ENCODE assay signal across 10 cellular contexts in the genomic region with DNA sequence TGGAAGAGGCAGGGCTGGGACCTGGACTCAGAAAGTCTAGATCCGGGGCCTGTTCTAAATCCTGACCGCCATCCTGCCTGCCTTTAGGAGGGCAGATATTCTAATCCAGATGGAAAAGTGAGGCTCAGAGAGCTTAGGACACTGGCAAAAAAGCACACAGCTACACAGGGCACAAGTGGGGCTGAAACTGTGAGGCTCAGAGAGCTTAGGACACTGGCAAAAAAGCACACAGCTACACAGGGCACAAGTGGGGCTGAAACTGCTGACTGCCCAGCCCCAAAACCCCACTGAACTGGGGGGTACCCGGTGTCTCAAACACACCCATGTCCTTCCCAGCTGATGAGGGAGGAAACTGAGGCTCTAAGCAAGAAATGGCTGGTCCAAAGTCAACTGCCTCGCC.
A peak's percentile ranks its signal among the peaks of the same experiment; 100 is the strongest.
DNase-seq lines count a peak whose midpoint lies in the region; ATAC-seq lines count a peak whose summit lies in the region.
"Had no signal": no experiment of that assay in that cellular context is flagged by ENCODE, and none has a peak within 500 bp of the region (broad histone marks: within the 10 kb centered on the region; RNA-seq: fewer than 3 reads in every experiment).

No MANE protein-coding gene starts in this region.

- H3K27ac ChIP-seq in cingulate gyrus (ENCODE audit: low read depth, low read length), result peak overlapping the region; percentile 100
- peak overlapping the region in 1 of 2 donors; percentile 98 for H3K27ac ChIP-seq in mucosa of rectum (ENCODE audit: low read depth in 2 of 2, low read length in 2 of 2)

- H3K4me1 ChIP-seq in mucosa of rectum (ENCODE audit: control insufficient read depth in 2 of 2, insufficient read depth in 2 of 2, low read length in 2 of 2), result peaks cover 25 to 26% of the 10 kb centered on the region in 2 donors

- H3K27me3 Mint-ChIP-seq in stimulated activated naive CD8-positive, alpha-beta T cell treated with anti-CD3 and anti-CD28 coated beads, Interleukin-15, Interleukin-2, amounts not matched to agents 100 ng/mL and 50 ng/mL, for 24 hours, result no peaks in the 10 kb centered on the region
- H3K27me3 Mint-ChIP-seq: dendritic cell treated with granulocyte-macrophage colony-stimulating factor and Interleukin-4, amounts not matched to agents 40 ng/mL and 50 ng/mL, for 4 days had no signal

- H3K27ac Mint-ChIP-seq in stimulated activated naive CD8-positive, alpha-beta T cell treated with anti-CD3 and anti-CD28 coated beads, Interleukin-15, Interleukin-2, amounts not matched to agents 100 ng/mL and 50 ng/mL, for 24 hours, result peak overlapping the region; percentile 83

- peak overlapping the region; percentile 99 for H3K4me3 ChIP-seq in mucosa of rectum (ENCODE audit: low read length in 2 of 2)

- H3K36me3 Mint-ChIP-seq in stimulated activated naive CD8-positive, alpha-beta T cell treated with anti-CD3 and anti-CD28 coated beads, Interleukin-15, Interleukin-2, amounts not matched to agents 100 ng/mL and 50 ng/mL, for 24 hours (ENCODE audit: low read depth), result peaks cover 15% of the 10 kb centered on the region

- no peaks in the 10 kb centered on the region for H3K9me3 ChIP-seq in mucosa of rectum (ENCODE audit: control insufficient read depth in 2 of 2, low read length in 2 of 2)

- H3K4me3 Mint-ChIP-seq in stimulated activated naive CD8-positive, alpha-beta T cell treated with anti-CD3 and anti-CD28 coated beads, Interleukin-15, Interleukin-2, amounts not matched to agents 100 ng/mL and 50 ng/mL, for 24 hours, result no peak overlapping the region
- H3K4me3 Mint-ChIP-seq: dendritic cell treated with granulocyte-macrophage colony-stimulating factor and Interleukin-4, amounts not matched to agents 40 ng/mL and 50 ng/mL, for 4 days had no signal

- H3K4me1 Mint-ChIP-seq in stimulated activated naive CD8-positive, alpha-beta T cell treated with anti-CD3 and anti-CD28 coated beads, Interleukin-15, Interleukin-2, amounts not matched to agents 100 ng/mL and 50 ng/mL, for 24 hours (ENCODE audit: low read depth), result peaks cover 41% of the 10 kb centered on the region

- peak overlapping the region; percentile 99 to 100 for H3K9ac ChIP-seq in mucosa of rectum (ENCODE audit: low read depth in 1 of 2, low read length in 2 of 2)

- ATAC-seq in stimulated activated naive CD8-positive, alpha-beta T cell treated with anti-CD3 and anti-CD28 coated beads, Interleukin-15, Interleukin-2, amounts not matched to agents 100 U/mL and 50 U/mL, for 24 hours, result no peak
- ATAC-seq in HG03342 (IDR thresholded peaks at IDR 0.05; ENCODE audit: unreplicated experiment), result no peak

- no peaks in the 10 kb centered on the region for H3K27me3 ChIP-seq in mucosa of rectum (ENCODE audit: control insufficient read depth in 2 of 2, insufficient read depth in 2 of 2, low read length in 2 of 2)

- no peak for DNase-seq in stimulated activated naive CD8-positive, alpha-beta T cell treated with anti-CD3 and anti-CD28 coated beads, Interleukin-15, Interleukin-2, amounts not matched to agents 100 U/mL and 50 U/mL, for 24 hours
- no peak for DNase-seq in NCI-H128 (lab: John Stamatoyannopoulos, UW; ENCODE audit: unreplicated experiment)
- no peak for DNase-seq in NCI-H748 treated with DMSO at 0.1 percent for 48 hours (lab: John Stamatoyannopoulos, UW)
- DNase-seq in activated T-cell treated with anti-CD3 and anti-CD28 coated beads, Interleukin-2, amount 50 U/mL, for 1 hour, result no peak
- DNase-seq: COR-L47 had no signal

- peaks cover 12 to 14% of the 10 kb centered on the region in 2 donors for H3K36me3 ChIP-seq in mucosa of rectum (ENCODE audit: control insufficient read depth in 2 of 2, insufficient read depth in 2 of 2, low read length in 2 of 2)

- no peaks in the 10 kb centered on the region for H3K9me3 Mint-ChIP-seq in stimulated activated naive CD8-positive, alpha-beta T cell treated with anti-CD3 and anti-CD28 coated beads, Interleukin-15, Interleukin-2, amounts not matched to agents 100 ng/mL and 50 ng/mL, for 24 hours
- H3K9me3 Mint-ChIP-seq: dendritic cell treated with granulocyte-macrophage colony-stimulating factor and Interleukin-4, amounts not matched to agents 40 ng/mL and 50 ng/mL, for 4 days had no signal
